Comparison of ENCODE assay signal across 11 cellular contexts in genomic region chr2:127576433-127577207, GRCh38. TPM values are rescaled to one million over a fixed set of nuclear protein-coding genes. Genes with fewer than 3 reads are reported as not detected.
DNase-seq lines count a peak whose midpoint lies in the region; ATAC-seq, FAIRE-seq and TF ChIP-seq lines count a peak whose summit lies in the region.
"Had no signal": no experiment of that assay in that cellular context is flagged by ENCODE, and none has a peak within 500 bp of the region (broad histone marks: within the 10 kb centered on the region; RNA-seq: fewer than 3 reads in every experiment).

No MANE protein-coding gene starts in this region.

- no peak for ATAC-seq in GM12878
- ATAC-seq in omental fat pad (ENCODE audit: low FRiP score): no peak

- peaks cover 23% of the 10 kb centered on the region for H3K4me1 ChIP-seq in GM12878 (ENCODE audit: control insufficient read depth, insufficient read depth, low read length)
- H3K4me1 ChIP-seq in spleen: peaks cover 7 to 51% (median 30%) of the 10 kb centered on the region in 6 donors

- CTCF ChIA-PET in GM12878 (lab: Yijun Ruan, JAX): interaction anchor here (1.4 to 2.3 kb wide), 3 partner anchors 15 to 232 kb away, joined by 3 to 10 read pairs (median 8); no protein-coding TSS in a partner anchor

- no peak overlapping the region for H2AFZ ChIP-seq in GM12878 (ENCODE audit: control insufficient read depth, low read depth, low read length)

- WGBS in GM12878 (ENCODE audit: insufficient coverage, insufficient replicate concordance, low lambda C conversion rate, missing lambda C conversion rate): 93% methylated on average over 24 of the region's 26 CpGs
- WGBS in spleen, 5 donors: 89 to 96% (median 90%) methylated on average over 23 to 26 of the region's 26 CpGs

- H3K79me2 ChIP-seq in GM12878 (ENCODE audit: control insufficient read depth, insufficient read depth, low read length): no peaks in the 10 kb centered on the region

- TF ChIP-seq CTCF in GM12878 (IDR thresholded peaks at IDR 0.05 in 2 of 3, conservative IDR thresholded peaks at IDR 0.05 in 1 of 3; ENCODE audit: control insufficient read depth in 2 of 3, extremely low read depth in 1 of 3, insufficient read depth in 1 of 3, low read depth in 3 of 3, low read length in 3 of 3) (no peak), spleen (IDR thresholded peaks at IDR 0.05 in 8 of 11, conservative IDR thresholded peaks at IDR 0.05 in 3 of 11) (no peak), omental fat pad (IDR thresholded peaks at IDR 0.05) (no peak)

- no peak overlapping the region for H3K9ac ChIP-seq in GM12878 (ENCODE audit: control insufficient read depth, insufficient read depth, low read length)

- FAIRE-seq in GM12878 (lab: Jason Lieb, UNC): no peak
- no peak for FAIRE-seq in H54 (lab: Jason Lieb, UNC)

- H4K20me1 ChIP-seq in GM12878 (ENCODE audit: control insufficient read depth, insufficient read depth): no peaks in the 10 kb centered on the region

- H3K4me2 ChIP-seq in GM12878 (ENCODE audit: control insufficient read depth, insufficient read depth): 0 out of 2 replicates have a peak overlapping the region, but pooled peaks have one; percentile 1

- RAD21 ChIA-PET in GM12878 (lab: Charles Lee; ENCODE audit: unreplicated experiment): no interaction called here

- in situ Hi-C loops in GM12878 (cut with MboI): no loop called here

- no peaks in the 10 kb centered on the region for H3K36me3 ChIP-seq in GM12878 (ENCODE audit: control insufficient read depth in 2 of 2, insufficient read depth in 2 of 2, low read length in 1 of 2)
- no peaks in the 10 kb centered on the region for H3K36me3 ChIP-seq in spleen
- H3K36me3 ChIP-seq: ovary had no signal

- no peak overlapping the region for H3K27ac ChIP-seq in GM12878 (ENCODE audit: control insufficient read depth, insufficient read depth)
- peak overlapping the region in 2 of 8 donors; percentile 36 to 45 for H3K27ac ChIP-seq in spleen
- H3K27ac ChIP-seq: ovary had no signal

- peak; percentile 46 for DNase-seq in GOT3 (lab: John Stamatoyannopoulos, UW)
- no peak for DNase-seq in GM12878 (ENCODE audit: low read depth, low spot score)
- DNase-seq in hypothalamus (lab: John Stamatoyannopoulos, UW): peak in 32 of 51 donors; percentile 10 to 71 (median 50)
- peak; percentile 70 for DNase-seq in spleen
- DNase-seq in SW480 (ENCODE audit: low spot score): no peak
- DNase-seq in NCI-H82 treated with DMSO at 0.1 percent for 48 hours (lab: John Stamatoyannopoulos, UW; ENCODE audit: unreplicated experiment): no peak
- DNase-seq in omental fat pad (ENCODE audit: low spot score): no peak
- no peak for DNase-seq in H54 (ENCODE audit: insufficient read length, low spot score)
- DNase-seq: cerebellar nuclear complex, SW 1271 had no signal

- SMC1A ChIA-PET in GM12878 (lab: Charles Lee; ENCODE audit: uncharacterized antibody, unreplicated experiment): interaction anchor here (1.2 kb wide), 1 partner anchor 10 kb away, joined by 4 read pairs; no protein-coding TSS in a partner anchor

- H3K4me3 ChIP-seq in GM12878: no peak overlapping the region
- no peak overlapping the region for H3K4me3 ChIP-seq in spleen
- H3K4me3 ChIP-seq: ovary had no signal

- H3K27me3 ChIP-seq in GM12878 (replicated peaks in 1 of 2; ENCODE audit: control insufficient read depth in 2 of 2, insufficient read depth in 2 of 2, low read length in 1 of 2) (peaks cover 0 to 1% of the 10 kb centered on the region in 2 experiments; a peak in 1 of 4 replicates), spleen (replicated peaks in 1 of 7) (no peaks in the 10 kb centered on the region)
- H3K27me3 ChIP-seq: ovary had no signal

- no peaks in the 10 kb centered on the region for H3K9me3 ChIP-seq in GM12878 (replicated peaks; ENCODE audit: control insufficient read depth, insufficient read depth, low read length)
- H3K9me3 ChIP-seq in spleen: no peaks in the 10 kb centered on the region
- H3K9me3 ChIP-seq: ovary had no signal

- no TSS peak for BruUV-seq in GM12878 (replicated peaks; lab: Mats Ljungman, UMichigan)

- no peak for TF ChIP-seq POLR2A in GM12878 (IDR thresholded peaks at IDR 0.05; ENCODE audit: low read depth, low read length)
- TF ChIP-seq POLR2A in spleen (IDR thresholded peaks at IDR 0.05): no peak
- no peak for TF ChIP-seq POLR2A in H54 (IDR thresholded peaks at IDR 0.05; ENCODE audit: low read depth, low read length)

- POLR2A ChIA-PET in GM12878 (lab: Charles Lee): no interaction called here

- no peak for TF ChIP-seq EP300 in GM12878 (IDR thresholded peaks at IDR 0.05; ENCODE audit: borderline replicate concordance in 1 of 2, control insufficient read depth in 1 of 2, low read depth in 2 of 2, low read length in 2 of 2)

- TF ChIP-seq RAD21 in GM12878 (IDR thresholded peaks at IDR 0.05; ENCODE audit: insufficient read depth, low read depth, low read length): no peak

- intact Hi-C loops in GM12878 (cut with micrococcal nuclease; ENCODE audit: unreplicated experiment): no loop called here
- intact Hi-C loops in spleen (cut with DNase I; ENCODE audit: low total_unique reads): no loop called here

TF ChIP-seq in GM12878, 131 proteins besides CTCF, POLR2A, EP300 and RAD21 (continues in another document):
- TF ChIP-seq NBN (IDR thresholded peaks at IDR 0.05): no peak
- TF ChIP-seq CBX3 (IDR thresholded peaks at IDR 0.05; ENCODE audit: borderline replicate concordance, low read depth): no peak
- no peak for TF ChIP-seq IKZF1 (conservative IDR thresholded peaks at IDR 0.05)
- no peak for TF ChIP-seq SMAD1 (IDR thresholded peaks at IDR 0.05; ENCODE audit: low read depth, partially characterized antibody)
- no peak for TF ChIP-seq HDAC2 (IDR thresholded peaks at IDR 0.05)
- TF ChIP-seq LARP7 (IDR thresholded peaks at IDR 0.05): no peak
- no peak for TF ChIP-seq EED (IDR thresholded peaks at IDR 0.05; ENCODE audit: low read depth)
- TF ChIP-seq IRF3 (IDR thresholded peaks at IDR 0.05): no peak
- TF ChIP-seq SREBF2 (IDR thresholded peaks at IDR 0.05; ENCODE audit: low read length): no peak
- TF ChIP-seq ATF3 (IDR thresholded peaks at IDR 0.05; ENCODE audit: borderline replicate concordance, extremely low read depth, low read depth, low read length): no peak
- no peak for TF ChIP-seq ZBED1 (IDR thresholded peaks at IDR 0.05; ENCODE audit: borderline replicate concordance)
- TF ChIP-seq ZNF384 (IDR thresholded peaks at IDR 0.05; ENCODE audit: borderline replicate concordance, low read depth, low read length): no peak

RNA-seq across cellular contexts. Expression of gene MYO7B, which starts 41.1 kb away (rescaled TPM):
- total RNA-seq in GM12878 (2013; cell fraction: nucleolus; rRNA removed): 7.6 and 14.2 TPM in 2 replicates
- total RNA-seq in GM12878 (2014; rRNA removed): 1.6 and 2.9 TPM in 2 replicates
- total RNA-seq in GM12878 (2014; rRNA removed; fragmentation: Illumina TruSeq; extraction: Trizol): 1.6 and 2.2 TPM in 2 replicates
- 2.2 and 4.8 TPM in 2 replicates for total RNA-seq in GM12878 (2021)
- polyA plus RNA-seq in GM12878 (2011; ENCODE audit: low read depth): 0.83 TPM
- polyA plus RNA-seq in GM12878 (2011; rRNA removed): 0.09 and 0.23 TPM in 2 replicates
- polyA plus RNA-seq in GM12878 (2011; cell fraction: cytosol; rRNA removed): 0.18 and 0.30 TPM in 2 replicates
- polyA plus RNA-seq in GM12878 (2011; cell fraction: nucleus; rRNA removed): 0.85 and 1.2 TPM in 2 replicates
- polyA plus RNA-seq in GM12878 (2012): 1.2 and 2.3 TPM in 2 replicates
- polyA plus RNA-seq in GM12878 (2014; fragmentation: Illumina TruSeq; extraction: Trizol): 0.51 and 1.4 TPM in 2 replicates
- under 1 TPM; 0.08 to 0.18 TPM for polyA plus RNA-seq in GM12878 (2014; fragmentation: Nextera tagmentation; extraction: Ambion mirVana)
- 1.9 and 2.3 TPM in 2 replicates for polyA plus RNA-seq in GM12878 (2014; rRNA removed)
- polyA plus RNA-seq in GM12878 (2016; fragmentation: Nextera tagmentation; extraction: Ambion mirVana): under 1 TPM; 0.67 to 0.92 TPM
- polyA minus RNA-seq in GM12878 (2011; rRNA and poly(A)+ RNA removed): 0.07 and 0.46 TPM in 2 replicates
- 0.13 TPM in 1 of 2 replicates, not detected in the other for polyA minus RNA-seq in GM12878 (2011; cell fraction: cytosol; rRNA and poly(A)+ RNA removed)
- 0.48 TPM in 2 replicates for polyA minus RNA-seq in GM12878 (2011; cell fraction: nucleus; rRNA and poly(A)+ RNA removed)
- total RNA-seq in spleen: 10 to 100 TPM; 32.3 to 55.7 (median 50.1) TPM
- 100 to 1,000 TPM in 2 of 3 donors, 10 to 100 TPM in 1; 76.9 to 165 (median 103) TPM for polyA plus RNA-seq in spleen
- 1 to 10 TPM in 1 of 4 donors, under 1 TPM in 3; 0.12 to 1.3 (median 0.42) TPM for total RNA-seq in omental fat pad

RNA-seq across cellular contexts. Expression of gene IWS1, which starts 50.3 kb away (rescaled TPM):
- total RNA-seq in GM12878 (2013; cell fraction: nucleolus; rRNA removed): 86.7 and 89.4 TPM in 2 replicates
- total RNA-seq in GM12878 (2014; rRNA removed) (41.0 and 47.9 TPM in 2 replicates), GM12878 (2014; rRNA removed; fragmentation: Illumina TruSeq; extraction: Trizol) (66.4 and 68.9 TPM in 2 replicates), GM12878 (2021) (43.8 and 45.9 TPM in 2 replicates), spleen (10 to 100 TPM; 40.5 to 59.7 (median 44.3) TPM), omental fat pad (10 to 100 TPM; 29.0 to 46.7 (median 31.0) TPM)
- polyA plus RNA-seq in GM12878 (2011; ENCODE audit: low read depth): 20.0 TPM
- polyA plus RNA-seq in GM12878 (2011; rRNA removed) (48.6 and 68.4 TPM in 2 replicates), GM12878 (2014; fragmentation: Illumina TruSeq; extraction: Trizol) (62.8 and 80.0 TPM in 2 replicates), GM12878 (2014; fragmentation: Nextera tagmentation; extraction: Ambion mirVana) (10 to 100 TPM; 21.9 to 34.2 TPM), GM12878 (2014; rRNA removed) (36.7 and 37.9 TPM in 2 replicates), GM12878 (2016; fragmentation: Nextera tagmentation; extraction: Ambion mirVana) (10 to 100 TPM; 45.6 to 53.7 TPM), spleen (10 to 100 TPM; 18.8 to 28.1 (median 22.0) TPM)
- 20.2 and 21.2 TPM in 2 replicates for polyA plus RNA-seq in GM12878 (2011; cell fraction: cytosol; rRNA removed)
- polyA plus RNA-seq in GM12878 (2011; cell fraction: nucleus; rRNA removed): 23.2 and 30.5 TPM in 2 replicates
- polyA plus RNA-seq in GM12878 (2012): 33.5 and 36.2 TPM in 2 replicates
- 21.1 and 32.0 TPM in 2 replicates for polyA minus RNA-seq in GM12878 (2011; rRNA and poly(A)+ RNA removed)
- 12.8 and 14.9 TPM in 2 replicates for polyA minus RNA-seq in GM12878 (2011; cell fraction: cytosol; rRNA and poly(A)+ RNA removed)
- polyA minus RNA-seq in GM12878 (2011; cell fraction: nucleus; rRNA and poly(A)+ RNA removed): 14.6 and 27.6 TPM in 2 replicates

Comparison
In these comparisons a context has a peak if more than half of its experiments do, and no peak if none do; other contexts are left out.
1. DNase-seq: peak in GOT3 (single experiment), hypothalamus (32 of 51) and spleen (single experiment); none in GM12878 (single experiment), SW480 (single experiment), NCI-H82 treated with DMSO at 0.1 percent for 48 hours (single experiment), omental fat pad (single experiment) and H54 (single experiment).